9 cellular contexts compared by ENCODE assay signal in genomic region chr12:104930388-104931326, GRCh38. TPM values are rescaled to one million over a fixed set of nuclear protein-coding genes. Genes with fewer than 3 reads are reported as not detected.
DNase-seq lines count a peak whose midpoint lies in the region; ATAC-seq and TF ChIP-seq lines count a peak whose summit lies in the region.
"Had no signal": no experiment of that assay in that cellular context is flagged by ENCODE, and none has a peak within 500 bp of the region (broad histone marks: within the 10 kb centered on the region; RNA-seq: fewer than 3 reads in every experiment).

No MANE protein-coding gene starts in this region.

- CTCF ChIA-PET in CD4-positive, alpha-beta T cell (lab: Charles Lee) = no interaction called here

- no peak overlapping the region for H3K4me3 Mint-ChIP-seq in CD4-positive, alpha-beta T cell

- no peak for TF ChIP-seq CTCF in CD4-positive, alpha-beta T cell (IDR thresholded peaks at IDR 0.05)

- DNase-seq in activated CD4-positive, alpha-beta T cell treated with anti-CD3 and anti-CD28 coated beads, Interleukin-2, amount 50 U/mL, for 48 hours = peak; percentile 37 to 54
- DNase-seq in stimulated activated CD4-positive, alpha-beta T cell treated with anti-CD3 and anti-CD28 coated beads, Interleukin-1b, Interleukin-23, amount 100 ng/mL, for 4 hours (ENCODE audit: low read depth in 2 of 2) = peak; percentile 5 to 9
- DNase-seq in cortex of kidney (lab: John Stamatoyannopoulos, UW) = no peak
- no peak for DNase-seq in MV-4-11 (lab: John Stamatoyannopoulos, UW)
- DNase-seq in SIG-M5 (lab: John Stamatoyannopoulos, UW) = no peak
- no peak for DNase-seq in CD4-positive, alpha-beta T cell

- H3K27ac ChIP-seq in CD4-positive, alpha-beta T cell (ENCODE audit: low read depth, low read length) = no peak overlapping the region

- no peaks in the 10 kb centered on the region for H3K9me3 Mint-ChIP-seq in CD4-positive, alpha-beta T cell

- POLR2A ChIA-PET in CD4-positive, alpha-beta T cell (lab: Charles Lee) = interaction anchor here (0.5 to 0.8 kb wide), 2 partner anchors 9 to 614 kb away, joined by 3 read pairs; no protein-coding TSS in a partner anchor

- intact Hi-C loops in CD4-positive, alpha-beta T cell (cut with DNase I, micrococcal nuclease) = no loop called here

- H3K4me1 Mint-ChIP-seq in CD4-positive, alpha-beta T cell (ENCODE audit: low read depth) = no peaks in the 10 kb centered on the region

- H3K9me3 ChIP-seq in CD4-positive, alpha-beta T cell (ENCODE audit: control insufficient read depth, low read length) = no peaks in the 10 kb centered on the region

- peak; percentile 94 for ATAC-seq in GM18868 (IDR thresholded peaks at IDR 0.05; ENCODE audit: unreplicated experiment)
- ATAC-seq in HG02642 (IDR thresholded peaks at IDR 0.05; ENCODE audit: poor library complexity, unreplicated experiment) = peak; percentile 90
- no peak for ATAC-seq in CD4-positive, alpha-beta T cell (ENCODE audit: poor library complexity)
- ATAC-seq: K562 had no signal

- no peaks in the 10 kb centered on the region for H3K27me3 ChIP-seq in CD4-positive, alpha-beta T cell (ENCODE audit: control insufficient read depth, insufficient read depth, low read length)

- no peaks in the 10 kb centered on the region for H3K27me3 Mint-ChIP-seq in CD4-positive, alpha-beta T cell

- no peaks in the 10 kb centered on the region for H3K36me3 Mint-ChIP-seq in CD4-positive, alpha-beta T cell (ENCODE audit: low read depth)

- no peak overlapping the region for H3K27ac Mint-ChIP-seq in CD4-positive, alpha-beta T cell

RNA-seq across cellular contexts. Expression of gene SLC41A2, which starts 27.4 kb away (rescaled TPM):
- 1 to 10 TPM; 1.2 to 1.7 TPM for total RNA-seq in CD4-positive, alpha-beta T cell

RNA-seq across cellular contexts. Expression of gene NOPCHAP1, which starts 55.5 kb away (rescaled TPM):
- 10 to 100 TPM; 10.1 to 11.8 TPM for total RNA-seq in CD4-positive, alpha-beta T cell

Comparison
In these comparisons a context has a peak if more than half of its experiments do, and no peak if none do; other contexts are left out.
1. DNase-seq: peak in activated CD4-positive, alpha-beta T cell treated with anti-CD3 and anti-CD28 coated beads, Interleukin-2, amount 50 U/mL, for 48 hours (2 of 2) and stimulated activated CD4-positive, alpha-beta T cell treated with anti-CD3 and anti-CD28 coated beads, Interleukin-1b, Interleukin-23, amount 100 ng/mL, for 4 hours (2 of 2); none in cortex of kidney (single experiment), MV-4-11 (single experiment), SIG-M5 (single experiment) and CD4-positive, alpha-beta T cell (0 of 10).